In genomic region chr5:24353606-24354005, GRCh38 we compare ENCODE assay signal across 25 cellular contexts.
"Had no signal": no experiment of that assay in that cellular context is flagged by ENCODE, and none has a peak within 500 bp of the region (broad histone marks: within the 10 kb centered on the region; RNA-seq: fewer than 3 reads in every experiment).

No MANE protein-coding gene starts in this region.

- H3K36me3 Mint-ChIP-seq: mesothelial cell of epicardium; naive B cell; natural killer cell treated with Interleukin-12 subunit alpha and Interleukin-12 subunit beta and Interleukin-15 and Interleukin-18, amount 100 ng/mL, for 72 hours; neural progenitor cell; stimulated activated effector memory CD8-positive, alpha-beta T cell treated with anti-CD3 and anti-CD28 coated beads, Interleukin-12 subunit alpha, Interleukin-12 subunit beta, amount 100 ng/mL, for 72 hours had no signal

- H3K27ac Mint-ChIP-seq: effector memory CD8-positive, alpha-beta T cell; immature natural killer cell; mesothelial cell of epicardium; naive B cell; natural killer cell treated with Interleukin-12 subunit alpha and Interleukin-12 subunit beta and Interleukin-15 and Interleukin-18, amount 100 ng/mL, for 72 hours; neural progenitor cell; progenitor cell of endocrine pancreas; stimulated activated effector memory CD8-positive, alpha-beta T cell treated with anti-CD3 and anti-CD28 coated beads, Interleukin-12 subunit alpha, Interleukin-12 subunit beta, amount 100 ng/mL, for 72 hours had no signal

- H3K4me1 Mint-ChIP-seq: immature natural killer cell; mesothelial cell of epicardium; naive B cell; neural progenitor cell; stimulated activated effector memory CD8-positive, alpha-beta T cell treated with anti-CD3 and anti-CD28 coated beads, Interleukin-12 subunit alpha, Interleukin-12 subunit beta, amount 100 ng/mL, for 72 hours had no signal

- H3K9me3 Mint-ChIP-seq: mesothelial cell of epicardium, neural progenitor cell had no signal

- H3K27me3 ChIP-seq: esophagus squamous epithelium, neural progenitor cell, right atrium auricular region, sigmoid colon, stomach, thyroid gland, vagina had no signal

- H3K27me3 Mint-ChIP-seq: effector memory CD8-positive, alpha-beta T cell; naive B cell; natural killer cell treated with Interleukin-12 subunit alpha and Interleukin-12 subunit beta and Interleukin-15 and Interleukin-18, amount 100 ng/mL, for 72 hours; progenitor cell of endocrine pancreas had no signal

- H3K27ac ChIP-seq: esophagus squamous epithelium, neural progenitor cell, parathyroid adenoma, right atrium auricular region, sigmoid colon, stomach, thyroid gland, vagina had no signal

- H3K4me3 Mint-ChIP-seq: effector memory CD8-positive, alpha-beta T cell; immature natural killer cell; mesothelial cell of epicardium; naive B cell; natural killer cell treated with Interleukin-12 subunit alpha and Interleukin-12 subunit beta and Interleukin-15 and Interleukin-18, amount 100 ng/mL, for 72 hours; neural progenitor cell; stimulated activated effector memory CD8-positive, alpha-beta T cell treated with anti-CD3 and anti-CD28 coated beads, Interleukin-12 subunit alpha, Interleukin-12 subunit beta, amount 100 ng/mL, for 72 hours had no signal

- ATAC-seq: effector memory CD8-positive, alpha-beta T cell; left lobe of liver; mucosa of descending colon; natural killer cell treated with Interleukin-12 subunit alpha and Interleukin-12 subunit beta and Interleukin-15 and Interleukin-18, amount 100 ng/mL, for 72 hours; stimulated activated effector memory CD8-positive, alpha-beta T cell treated with anti-CD3 and anti-CD28 coated beads, Interleukin-12 subunit alpha, Interleukin-12 subunit beta, amount 100 ng/mL, for 72 hours had no signal

- H3K9me3 ChIP-seq: esophagus squamous epithelium, mucosa of descending colon, right atrium auricular region, sigmoid colon, thyroid gland, vagina had no signal

- DNase-seq: cortex of kidney; effector memory CD8-positive, alpha-beta T cell; erythroblast; esophagus squamous epithelium; hypothalamus; immature natural killer cell; mesenchymal stem cell; mucosa of descending colon; naive B cell; sigmoid colon; stimulated activated CD4-positive, alpha-beta T cell treated with anti-CD3 and anti-CD28 coated beads, Interleukin-2, amount 100 ng/mL, for 24 hours; stimulated activated CD4-positive, alpha-beta T cell treated with anti-CD3 and anti-CD28 coated beads, Interleukin-4, amount 100 ng/mL, for 24 hours; stimulated activated naive CD4-positive, alpha-beta T cell treated with Interleukin-2 at 50 U/mL for 16 hours; stomach; thyroid gland; trophoblast cell had no signal
